ENCODE assay signal across 1 cellular context in genomic region chr14:99237288-99237687, GRCh38.
TF ChIP-seq lines count a peak whose summit lies in the region.

No MANE protein-coding gene starts in this region.

TF ChIP-seq in H1, 55 proteins besides CTCF, POLR2A, EP300 and RAD21:
- TF ChIP-seq RNF2 (IDR thresholded peaks at IDR 0.05; ENCODE audit: borderline replicate concordance, low read depth, low read length, missing control alignments, poor library complexity, severe bottlenecking): no peak
- no peak for TF ChIP-seq FOSL1 (IDR thresholded peaks at IDR 0.05; ENCODE audit: insufficient read depth, low read depth, low read length)
- no peak for TF ChIP-seq TAF1 (IDR thresholded peaks at IDR 0.05; ENCODE audit: low read depth, low read length)
- TF ChIP-seq ATF3 (IDR thresholded peaks at IDR 0.05; ENCODE audit: insufficient read depth, low read depth, low read length): no peak
- TF ChIP-seq ZNF274 (IDR thresholded peaks at IDR 0.05; ENCODE audit: borderline replicate concordance, extremely low read depth, low read length): no peak
- no peak for TF ChIP-seq ATF2 (IDR thresholded peaks at IDR 0.05; ENCODE audit: low read length)
- TF ChIP-seq CBX8 (IDR thresholded peaks at IDR 0.05; ENCODE audit: borderline replicate concordance, low read depth, low read length): no peak
- no peak for TF ChIP-seq JUND (IDR thresholded peaks at IDR 0.05; ENCODE audit: low read length)
- no peak for TF ChIP-seq NANOG (IDR thresholded peaks at IDR 0.05; ENCODE audit: insufficient read depth, low read depth, low read length, poor library complexity, severe bottlenecking)
- no peak for TF ChIP-seq BRCA1 (IDR thresholded peaks at IDR 0.05; ENCODE audit: low read depth, low read length)
TF ChIP-seq in H1: peak in this region for 0.
